ENCODE assay signal across 9 cellular contexts in genomic region chr4:115090483-115091075, GRCh38. TPM values are rescaled to one million over a fixed set of nuclear protein-coding genes. Genes with fewer than 3 reads are reported as not detected.
A peak's percentile ranks its signal among the peaks of the same experiment; 100 is the strongest.
DNase-seq lines count a peak whose midpoint lies in the region; ATAC-seq, FAIRE-seq and TF ChIP-seq lines count a peak whose summit lies in the region.
"Had no signal": no experiment of that assay in that cellular context is flagged by ENCODE, and none has a peak within 500 bp of the region (broad histone marks: within the 10 kb centered on the region; RNA-seq: fewer than 3 reads in every experiment).

No MANE protein-coding gene starts in this region.

- intact Hi-C loops in testis (cut with DNase I; ENCODE audit: low total_unique reads): no loop called here

- no peaks in the 10 kb centered on the region for H3K4me1 Mint-ChIP-seq in endothelial cell (ENCODE audit: unreplicated experiment)

- no peak overlapping the region for H3K27ac Mint-ChIP-seq in endothelial cell (ENCODE audit: unreplicated experiment)

- TF ChIP-seq POLR2A in GM18505 (IDR thresholded peaks at IDR 0.05; ENCODE audit: borderline replicate concordance, extremely low read depth, insufficient read depth, insufficient read length) (no peak), testis (IDR thresholded peaks at IDR 0.05) (no peak)

- no peak overlapping the region for H3K27ac ChIP-seq in small intestine (ENCODE audit: low read depth in 1 of 2, low read length in 1 of 2)
- no peak overlapping the region for H3K27ac ChIP-seq in testis
- H3K27ac ChIP-seq: HL-60 had no signal

- 3 to 12% (median 6%) methylated on average over 4 of the region's 4 CpGs for WGBS in small intestine, 3 donors
- WGBS in testis, 2 donors: 22 to 33% methylated on average over 4 of the region's 4 CpGs

- H3K36me3 Mint-ChIP-seq in endothelial cell (ENCODE audit: low read depth, unreplicated experiment): no peaks in the 10 kb centered on the region

- TF ChIP-seq CTCF in AG10803 (conservative IDR thresholded peaks at IDR 0.05; ENCODE audit: low read length): peak; percentile 73
- peak; percentile 90 for TF ChIP-seq CTCF in endothelial cell (IDR thresholded peaks at IDR 0.05; ENCODE audit: unreplicated experiment)
- peak in 1 of 3 experiments; percentile 56 for TF ChIP-seq CTCF in testis (IDR thresholded peaks at IDR 0.05)

- H3K9me3 ChIP-seq in small intestine (ENCODE audit: control insufficient read depth, low read depth) (no peaks in the 10 kb centered on the region), testis (no peaks in the 10 kb centered on the region)

- no peak overlapping the region for H3K4me3 ChIP-seq in AG10803 (ENCODE audit: low read length)
- H3K4me3 ChIP-seq in small intestine (ENCODE audit: low read depth in 1 of 2, low read length in 2 of 2): no peak overlapping the region
- no peak overlapping the region for H3K4me3 ChIP-seq in testis

- no peaks in the 10 kb centered on the region for H3K27me3 ChIP-seq in small intestine (ENCODE audit: control insufficient read depth in 2 of 2, insufficient read depth in 2 of 2, low read length in 2 of 2)
- H3K27me3 ChIP-seq in testis: no peaks in the 10 kb centered on the region

- peaks cover 1% of the 10 kb centered on the region for H3K27me3 Mint-ChIP-seq in endothelial cell (ENCODE audit: unreplicated experiment)

- H3K9me3 Mint-ChIP-seq in endothelial cell (ENCODE audit: unreplicated experiment): no peaks in the 10 kb centered on the region

- peak; percentile 11 for DNase-seq in AG10803 (ENCODE audit: low read depth)
- peak; percentile 10 to 69 for DNase-seq in NCI-H526 (lab: John Stamatoyannopoulos, UW)
- no peak for DNase-seq in endothelial cell (ENCODE audit: low spot score)
- peak; percentile 42 for DNase-seq in small intestine
- DNase-seq in DMS79 (lab: John Stamatoyannopoulos, UW): no peak
- DNase-seq in testis: no peak

- peak; percentile 86 for ATAC-seq in GM18505 (IDR thresholded peaks at IDR 0.05; ENCODE audit: unreplicated experiment)
- ATAC-seq in HG03139 (IDR thresholded peaks at IDR 0.05; ENCODE audit: unreplicated experiment): peak; percentile 84

- FAIRE-seq in small intestine (lab: Jason Lieb, UNC): peak; percentile 83

- H3K36me3 ChIP-seq in small intestine (ENCODE audit: control insufficient read depth in 2 of 2, insufficient read depth in 2 of 2, low read length in 2 of 2) (no peaks in the 10 kb centered on the region), testis (ENCODE audit: low read depth, missing control alignments) (no peaks in the 10 kb centered on the region)

- H3K4me1 ChIP-seq in small intestine (ENCODE audit: control insufficient read depth in 2 of 2, insufficient read depth in 1 of 2, low read depth in 1 of 2, low read length in 1 of 2): no peaks in the 10 kb centered on the region
- no peaks in the 10 kb centered on the region for H3K4me1 ChIP-seq in testis

- no peak overlapping the region for H3K4me3 Mint-ChIP-seq in endothelial cell (ENCODE audit: unreplicated experiment)

RNA-seq across cellular contexts. Expression of gene NDST4, which starts 22.8 kb away (rescaled TPM):
- total RNA-seq in endothelial cell (ENCODE audit: unreplicated experiment) (not detected), testis (under 1 TPM; 0.55 to 0.99 TPM)
- polyA plus RNA-seq in small intestine (not detected), testis (ENCODE audit: insufficient read depth, low read depth, low replicate concordance) (0.41 TPM)

Comparison
In these comparisons a context has a peak if more than half of its experiments do, and no peak if none do; other contexts are left out.
1. DNase-seq: peak in AG10803 (single experiment), NCI-H526 (2 of 2) and small intestine (single experiment); none in endothelial cell (single experiment), DMS79 (single experiment) and testis (single experiment).